16 cellular contexts compared by ENCODE assay signal in genomic region chr22:23203452-23204124, GRCh38. TPM values are rescaled to one million over a fixed set of nuclear protein-coding genes. Genes with fewer than 3 reads are reported as not detected.
A peak's percentile ranks its signal among the peaks of the same experiment; 100 is the strongest.
DNase-seq lines count a peak whose midpoint lies in the region; ATAC-seq, FAIRE-seq and TF ChIP-seq lines count a peak whose summit lies in the region.
"Had no signal": no experiment of that assay in that cellular context is flagged by ENCODE, and none has a peak within 500 bp of the region (broad histone marks: within the 10 kb centered on the region; RNA-seq: fewer than 3 reads in every experiment).

No MANE protein-coding gene starts in this region.

- no peak overlapping the region for H3K23ac ChIP-seq in H1 (ENCODE audit: insufficient read length)

- no peaks in the 10 kb centered on the region for H3K27me3 ChIP-seq in H1 (replicated peaks in 1 of 4; ENCODE audit: control insufficient read depth in 3 of 4, extremely low read depth in 1 of 4, insufficient read depth in 3 of 4, low read length in 3 of 4)
- no peaks in the 10 kb centered on the region for H3K27me3 ChIP-seq in aorta (ENCODE audit: control insufficient read depth in 1 of 2, insufficient read depth in 2 of 2, low read length in 1 of 2)
- H3K27me3 ChIP-seq: Peyer's patch, upper lobe of right lung had no signal

- TF ChIP-seq POLR2A in H1 (IDR thresholded peaks at IDR 0.05; ENCODE audit: control extremely low read depth in 1 of 2, low read depth in 2 of 2, low read length in 2 of 2), result no peak

- H3K9me3 Mint-ChIP-seq in natural killer cell, result no peaks in the 10 kb centered on the region
- H3K9me3 Mint-ChIP-seq in natural killer cell treated with Interleukin-12 subunit alpha and Interleukin-12 subunit beta and Interleukin-15 and Interleukin-18, amount 100 ng/mL, for 72 hours, result no peaks in the 10 kb centered on the region
- H3K9me3 Mint-ChIP-seq in progenitor cell of endocrine pancreas (ENCODE audit: low read depth), result no peaks in the 10 kb centered on the region
- H3K9me3 Mint-ChIP-seq: activated naive CD4-positive, alpha-beta T cell treated with anti-CD3 and anti-CD28 coated beads, Interleukin-2, amount 10 ng/mL, durations not matched to agents 7 days and 5 days had no signal

- H3K36me3 Mint-ChIP-seq in natural killer cell, result no peaks in the 10 kb centered on the region
- H3K36me3 Mint-ChIP-seq in natural killer cell treated with Interleukin-12 subunit alpha and Interleukin-12 subunit beta and Interleukin-15 and Interleukin-18, amount 100 ng/mL, for 72 hours, result peaks cover 7% of the 10 kb centered on the region
- H3K36me3 Mint-ChIP-seq in progenitor cell of endocrine pancreas (ENCODE audit: insufficient read depth), result peaks cover 4% of the 10 kb centered on the region

- no peak overlapping the region for H3K9ac ChIP-seq in H1 (replicated peaks in 1 of 4; ENCODE audit: extremely low read depth in 1 of 4, low read depth in 3 of 4, low read length in 3 of 4)

- peaks cover 0 to 25% (median 5%) of the 10 kb centered on the region in 4 experiments; a peak in 4 of 7 replicates for H3K4me1 ChIP-seq in H1 (replicated peaks in 1 of 4; ENCODE audit: control insufficient read depth in 3 of 4, insufficient read depth in 4 of 4, low read length in 3 of 4)
- H3K4me1 ChIP-seq in aorta (ENCODE audit: control insufficient read depth in 1 of 2, insufficient read depth in 2 of 2, low read length in 2 of 2), result peaks cover 0 to 4% of the 10 kb centered on the region in 2 donors
- peaks cover 26% of the 10 kb centered on the region for H3K4me1 ChIP-seq in OCI-LY7 (ENCODE audit: insufficient read depth, low read length, poor library complexity, severe bottlenecking)
- H3K4me1 ChIP-seq: Caco-2 had no signal

- no peak overlapping the region for H4K5ac ChIP-seq in H1 (ENCODE audit: insufficient read length, low read depth, low read length)

- POLR2A ChIA-PET in H1 (lab: Charles Lee; ENCODE audit: partially characterized antibody) (interaction anchor here (0.9 to 1.4 kb wide), 5 partner anchors 9 to 38 kb away, joined by 3 read pairs; no protein-coding TSS in a partner anchor), OCI-LY7 (lab: Charles Lee) (interaction anchor here (0.6 to 0.7 kb wide), 2 partner anchors 12 to 272 kb away, joined by 3 to 4 read pairs; no protein-coding TSS in a partner anchor)

- no peak overlapping the region for H2BK20ac ChIP-seq in H1 (ENCODE audit: low read length)

- H3K27ac ChIP-seq in H1 (ENCODE audit: low read depth, low read length) (no peak overlapping the region), aorta (ENCODE audit: low read depth in 1 of 2, low read length in 2 of 2) (peak overlapping the region; percentile 49 to 92), OCI-LY7 (ENCODE audit: low read depth, low read length, poor library complexity, severe bottlenecking) (no peak overlapping the region)
- H3K27ac ChIP-seq: Peyer's patch, upper lobe of right lung, VCaP had no signal

- no peak overlapping the region for H3K56ac ChIP-seq in H1 (replicated peaks; ENCODE audit: insufficient read length, low read depth, low read length)

- H2BK12ac ChIP-seq in H1 (ENCODE audit: low read depth, low read length), result no peak overlapping the region

- TF ChIP-seq CTCF in natural killer cell (IDR thresholded peaks at IDR 0.05) (no peak), H1 (IDR thresholded peaks at IDR 0.05; ENCODE audit: control extremely low read depth in 1 of 3, insufficient read depth in 1 of 3, low read depth in 1 of 3, low read length in 3 of 3) (no peak), progenitor cell of endocrine pancreas (IDR thresholded peaks at IDR 0.05; ENCODE audit: unreplicated experiment) (no peak), OCI-LY7 (conservative IDR thresholded peaks at IDR 0.05; ENCODE audit: low read length) (no peak)

- H3K27ac Mint-ChIP-seq in natural killer cell, result peak overlapping the region; percentile 3 to 27
- peak overlapping the region in 1 of 2 donors; percentile 64 for H3K27ac Mint-ChIP-seq in natural killer cell treated with Interleukin-12 subunit alpha and Interleukin-12 subunit beta and Interleukin-15 and Interleukin-18, amount 100 ng/mL, for 72 hours
- H3K27ac Mint-ChIP-seq in progenitor cell of endocrine pancreas, result peak overlapping the region; percentile 78
- H3K27ac Mint-ChIP-seq: activated naive CD4-positive, alpha-beta T cell treated with anti-CD3 and anti-CD28 coated beads, Interleukin-2, amount 10 ng/mL, durations not matched to agents 7 days and 5 days had no signal

- no peak overlapping the region for H3K14ac ChIP-seq in H1 (ENCODE audit: insufficient read length)

- H3K18ac ChIP-seq in H1 (ENCODE audit: extremely low read depth, low read length), result no peak overlapping the region

- ATAC-seq in natural killer cell (no peak), aorta (ENCODE audit: low FRiP score) (no peak)
- ATAC-seq in natural killer cell treated with Interleukin-12 subunit alpha and Interleukin-12 subunit beta and Interleukin-15 and Interleukin-18, amount 100 ng/mL, for 72 hours, result no peak

- peaks cover 2% of the 10 kb centered on the region; the same call in 1 of the 2 replicates for H3K23me2 ChIP-seq in H1 (ENCODE audit: low read depth, low read length)

- H2AFZ ChIP-seq in H1 (ENCODE audit: low read length) (no peak overlapping the region), OCI-LY7 (ENCODE audit: low read length) (no peak overlapping the region)

- peak overlapping the region; percentile 49; the same call in 1 of the 2 replicates for H2BK15ac ChIP-seq in H1 (ENCODE audit: low read length)

- H3K79me2 ChIP-seq in H1 (ENCODE audit: control insufficient read depth in 1 of 2, insufficient read depth in 2 of 2, low read length in 2 of 2) (peaks cover 16 to 94% of the 10 kb centered on the region in 2 experiments), OCI-LY7 (ENCODE audit: insufficient read depth, low read depth, low read length) (peaks cover 5% of the 10 kb centered on the region; the same call in 1 of the 2 replicates)

- H3K4me3 Mint-ChIP-seq in natural killer cell (no peak overlapping the region), progenitor cell of endocrine pancreas (ENCODE audit: low read depth) (no peak overlapping the region)
- no peak overlapping the region for H3K4me3 Mint-ChIP-seq in natural killer cell treated with Interleukin-12 subunit alpha and Interleukin-12 subunit beta and Interleukin-15 and Interleukin-18, amount 100 ng/mL, for 72 hours
- H3K4me3 Mint-ChIP-seq: activated naive CD4-positive, alpha-beta T cell treated with anti-CD3 and anti-CD28 coated beads, Interleukin-2, amount 10 ng/mL, durations not matched to agents 7 days and 5 days had no signal

- peaks cover 43 to 57% of the 10 kb centered on the region in 2 donors for H3K4me1 Mint-ChIP-seq in natural killer cell
- peaks cover 16 to 28% of the 10 kb centered on the region in 2 donors for H3K4me1 Mint-ChIP-seq in natural killer cell treated with Interleukin-12 subunit alpha and Interleukin-12 subunit beta and Interleukin-15 and Interleukin-18, amount 100 ng/mL, for 72 hours (ENCODE audit: low read depth in 2 of 2)
- H3K4me1 Mint-ChIP-seq in progenitor cell of endocrine pancreas (ENCODE audit: low read depth), result peaks cover 25% of the 10 kb centered on the region

- DNase-seq in natural killer cell (no peak), H1 (ENCODE audit: low read depth in 1 of 2, low spot score in 2 of 2) (no peak), progenitor cell of endocrine pancreas (ENCODE audit: low spot score, unreplicated experiment) (no peak), aorta (no peak), OCI-LY7 (ENCODE audit: low spot score) (no peak), activated gamma-delta T cell (lab: John Stamatoyannopoulos, UW) (no peak)
- DNase-seq in natural killer cell treated with Interleukin-12 subunit alpha and Interleukin-12 subunit beta and Interleukin-15 and Interleukin-18, amount 100 ng/mL, for 72 hours (ENCODE audit: low spot score), result no peak
- DNase-seq in activated CD8-positive, alpha-beta memory T cell treated with anti-CD3 and anti-CD28 coated beads for 24 hours, result no peak
- DNase-seq: activated naive CD4-positive, alpha-beta T cell treated with anti-CD3 and anti-CD28 coated beads, Interleukin-2, amount 10 ng/mL, durations not matched to agents 7 days and 5 days; Caco-2; central memory CD4-positive, alpha-beta T cell; foreskin melanocyte; NCI-H2029 treated with DMSO at 0.1 percent for 48 hours; Peyer's patch; upper lobe of right lung had no signal

- no peak overlapping the region for H2BK120ac ChIP-seq in H1 (replicated peaks; ENCODE audit: low read depth, low read length)

- H4K20me1 ChIP-seq in H1 (replicated peaks in 1 of 2; ENCODE audit: control insufficient read depth in 1 of 2, insufficient read depth in 2 of 2, low read length in 2 of 2), result peaks cover 21 to 41% of the 10 kb centered on the region in 2 experiments
- H4K20me1 ChIP-seq in OCI-LY7 (ENCODE audit: insufficient read depth, low read length), result 0 out of 2 replicates have a peak, but pooled peaks cover 6% of the 10 kb centered on the region

- H2BK5ac ChIP-seq in H1 (ENCODE audit: low read depth, low read length), result peak overlapping the region; percentile 67; the same call in 1 of the 2 replicates

- H3K9me3 ChIP-seq in H1 (ENCODE audit: insufficient read depth in 2 of 2, low read depth in 1 of 2, low read length in 1 of 2), result no peaks in the 10 kb centered on the region
- H3K9me3 ChIP-seq in aorta (ENCODE audit: control insufficient read depth, low read length), result no peaks in the 10 kb centered on the region
- no peaks in the 10 kb centered on the region for H3K9me3 ChIP-seq in OCI-LY7 (ENCODE audit: low read length)
- H3K9me3 ChIP-seq: Caco-2, Peyer's patch, upper lobe of right lung had no signal

- 86% methylated on average over 7 of the region's 7 CpGs; no CpG with 5 or more reads in 1 of the 2 experiments for WGBS in H1 (ENCODE audit: extremely low coverage in 1 of 2, insufficient coverage in 1 of 2, insufficient read length in 1 of 2, insufficient replicate concordance in 2 of 2, low coverage in 1 of 2, low lambda C conversion rate in 2 of 2, missing lambda C conversion rate in 1 of 2), 2 experiments
- WGBS in aorta, 2 donors, result 60 to 66% methylated on average over 7 of the region's 7 CpGs

- no peaks in the 10 kb centered on the region for H3K27me3 Mint-ChIP-seq in natural killer cell (ENCODE audit: low read depth in 2 of 2)
- H3K27me3 Mint-ChIP-seq in natural killer cell treated with Interleukin-12 subunit alpha and Interleukin-12 subunit beta and Interleukin-15 and Interleukin-18, amount 100 ng/mL, for 72 hours, result no peaks in the 10 kb centered on the region
- no peaks in the 10 kb centered on the region for H3K27me3 Mint-ChIP-seq in progenitor cell of endocrine pancreas
- H3K27me3 Mint-ChIP-seq: activated naive CD4-positive, alpha-beta T cell treated with anti-CD3 and anti-CD28 coated beads, Interleukin-2, amount 10 ng/mL, durations not matched to agents 7 days and 5 days had no signal

- no peak for TF ChIP-seq EP300 in H1 (IDR thresholded peaks at IDR 0.05; ENCODE audit: borderline replicate concordance in 1 of 2, low read depth in 2 of 2, low read length in 2 of 2)

- no TSS peak for BruUV-seq in OCI-LY7 (replicated peaks; lab: Mats Ljungman, UMichigan)

- no peak for FAIRE-seq in H1 (lab: Jason Lieb, UNC)

- no peaks in the 10 kb centered on the region for H3K9me2 ChIP-seq in OCI-LY7 (ENCODE audit: insufficient read depth, low read length)

- H4K8ac ChIP-seq in H1 (ENCODE audit: extremely low read depth, insufficient read depth, low read length), result no peak overlapping the region

- peaks cover 36% of the 10 kb centered on the region for H3K79me1 ChIP-seq in H1 (ENCODE audit: low read depth, low read length)

- no peak overlapping the region for H3K4me2 ChIP-seq in H1 (ENCODE audit: insufficient read depth in 1 of 2, low read depth in 2 of 2, low read length in 2 of 2)
- no peak overlapping the region for H3K4me2 ChIP-seq in OCI-LY7 (ENCODE audit: low read length)

- H3K4ac ChIP-seq in H1 (replicated peaks; ENCODE audit: insufficient read length, low read depth, low read length), result no peak overlapping the region

- TF ChIP-seq RAD21 in H1 (IDR thresholded peaks at IDR 0.05 in 1 of 2, conservative IDR thresholded peaks at IDR 0.05 in 1 of 2; ENCODE audit: low read depth in 2 of 2, low read length in 2 of 2), result no peak

- H4K91ac ChIP-seq in H1 (replicated peaks; ENCODE audit: insufficient read length, low read length), result no peak overlapping the region

- intact Hi-C loops in natural killer cell (cut with micrococcal nuclease) (no loop called here), aorta (cut with DNase I) (no loop called here), OCI-LY7 (cut with micrococcal nuclease; ENCODE audit: unreplicated experiment) (no loop called here)

- H3K4me3 ChIP-seq in H1 (ENCODE audit: extremely low read depth in 1 of 4, insufficient read depth in 2 of 4, low read depth in 3 of 4, low read length in 4 of 4) (no peak overlapping the region), aorta (ENCODE audit: low read length in 2 of 2) (no peak overlapping the region), OCI-LY7 (ENCODE audit: low read depth, low read length, poor library complexity, severe bottlenecking) (no peak overlapping the region)
- H3K4me3 ChIP-seq: Peyer's patch, upper lobe of right lung had no signal

- CTCF ChIA-PET in H1 (lab: Charles Lee; ENCODE audit: partially characterized antibody) (interaction anchor here (1.1 to 1.4 kb wide), 3 partner anchors 9 to 22 kb away, joined by 3 to 4 read pairs (median 3); no protein-coding TSS in a partner anchor), OCI-LY7 (lab: Charles Lee; ENCODE audit: unreplicated experiment) (interaction anchor here (0.6 kb wide), 1 partner anchor 72 kb away, joined by 3 read pairs; no protein-coding TSS in a partner anchor)

- H2AK5ac ChIP-seq in H1 (ENCODE audit: low read depth, low read length), result peak overlapping the region; percentile 95

- H3K36me3 ChIP-seq in H1 (ENCODE audit: control insufficient read depth in 2 of 4, insufficient read depth in 4 of 4, low read length in 3 of 4) (0 out of 8 replicates have a peak, but pooled peaks cover 0 to 6% (median 0%) of the 10 kb centered on the region in 4 experiments), aorta (ENCODE audit: control insufficient read depth in 1 of 2, insufficient read depth in 2 of 2, low read length in 1 of 2) (no peaks in the 10 kb centered on the region), OCI-LY7 (ENCODE audit: insufficient read depth, low read length) (peaks cover 37% of the 10 kb centered on the region)
- H3K36me3 ChIP-seq: Peyer's patch, upper lobe of right lung had no signal

RNA-seq across cellular contexts. Expression of gene BCR, which starts 23.3 kb away (rescaled TPM):
- total RNA-seq in natural killer cell (100 to 1,000 TPM; 166 to 186 (median 167) TPM), progenitor cell of endocrine pancreas (102 and 106 TPM in 2 replicates), aorta (100 to 1,000 TPM; 113 to 120 TPM), OCI-LY7 (2022) (38.7 and 42.2 TPM in 2 replicates)
- total RNA-seq in natural killer cell treated with Interleukin-12 subunit alpha and Interleukin-12 subunit beta and Interleukin-15 and Interleukin-18, amount 100 ng/mL, for 72 hours, result 10 to 100 TPM; 55.4 to 65.8 TPM
- 122 and 130 TPM in 2 replicates for total RNA-seq in H1 (2021; fragmentation: NEBNext Ultra II Directional; extraction: Animal tissue kit (Norgen Biotek cat#: 25700))
- polyA plus RNA-seq in H1 (2011; rRNA removed) (66.7 and 110 TPM in 2 replicates), aorta (10 to 100 TPM in 1 of 2 donors, 1 to 10 TPM in 1; 5.3 to 30.1 TPM)
- 101 TPM for polyA plus RNA-seq in H1 (2011; cell fraction: cytosol; rRNA removed)
- 162 TPM for polyA plus RNA-seq in H1 (2011; cell fraction: nucleus; rRNA removed)
- 76.6 to 172 TPM (median 129 TPM) in 4 replicates for polyA plus RNA-seq in H1 (2012, experiment 1 of 2)
- 53.7 TPM for polyA plus RNA-seq in H1 (2012, experiment 2 of 2)
- polyA plus RNA-seq in H1 (2013, experiment 1 of 2), result 37.8 TPM
- polyA plus RNA-seq in H1 (2013, experiment 2 of 2), result 37.4 TPM
- polyA minus RNA-seq in H1 (2011; rRNA and poly(A)+ RNA removed), result 150 and 166 TPM in 2 replicates
- polyA minus RNA-seq in H1 (2011; cell fraction: cytosol; rRNA and poly(A)+ RNA removed), result 183 TPM
- polyA minus RNA-seq in H1 (2011; cell fraction: nucleus; rRNA and poly(A)+ RNA removed), result 71.0 TPM
- total RNA-seq in OCI-LY7 (2014; rRNA removed; shearing (Covaris generic)), result 46.5 and 51.3 TPM in 2 replicates

RNA-seq across cellular contexts. Expression of gene RAB36, which starts 58.3 kb away (rescaled TPM):
- total RNA-seq in natural killer cell (1 to 10 TPM; 1.7 to 2.9 (median 2.6) TPM), progenitor cell of endocrine pancreas (10.1 and 10.3 TPM in 2 replicates), aorta (1 to 10 TPM; 1.8 to 3.2 TPM), OCI-LY7 (2022) (2.5 and 3.0 TPM in 2 replicates)
- 1 to 10 TPM; 2.1 to 2.7 TPM for total RNA-seq in natural killer cell treated with Interleukin-12 subunit alpha and Interleukin-12 subunit beta and Interleukin-15 and Interleukin-18, amount 100 ng/mL, for 72 hours
- total RNA-seq in H1 (2021; fragmentation: NEBNext Ultra II Directional; extraction: Animal tissue kit (Norgen Biotek cat#: 25700)), result 1.0 and 1.1 TPM in 2 replicates
- polyA plus RNA-seq in H1 (2011; rRNA removed) (1.4 and 1.5 TPM in 2 replicates), aorta (1 to 10 TPM; 1.0 to 2.1 TPM)
- polyA plus RNA-seq in H1 (2011; cell fraction: cytosol; rRNA removed), result 0.75 TPM
- polyA plus RNA-seq in H1 (2011; cell fraction: nucleus; rRNA removed), result 0.86 TPM
- 0.84 to 1.0 TPM (median 0.98 TPM) in 4 replicates for polyA plus RNA-seq in H1 (2012, experiment 1 of 2)
- 0.87 TPM for polyA plus RNA-seq in H1 (2012, experiment 2 of 2)
- 0.79 TPM for polyA plus RNA-seq in H1 (2013, experiment 1 of 2)
- 0.79 TPM for polyA plus RNA-seq in H1 (2013, experiment 2 of 2)
- polyA minus RNA-seq in H1 (2011; rRNA and poly(A)+ RNA removed), result 1.0 and 1.5 TPM in 2 replicates
- polyA minus RNA-seq in H1 (2011; cell fraction: cytosol; rRNA and poly(A)+ RNA removed), result 0.44 TPM
- 0.70 TPM for polyA minus RNA-seq in H1 (2011; cell fraction: nucleus; rRNA and poly(A)+ RNA removed)
- 0.15 and 0.41 TPM in 2 replicates for total RNA-seq in OCI-LY7 (2014; rRNA removed; shearing (Covaris generic))

Comparison
In these comparisons a context has a peak if more than half of its experiments do, and no peak if none do; other contexts are left out.
1. H3K27ac ChIP-seq: peak in aorta (2 of 2); none in H1 (single experiment) and OCI-LY7 (single experiment).